9 cellular contexts compared by ENCODE assay signal in the genomic region with DNA sequence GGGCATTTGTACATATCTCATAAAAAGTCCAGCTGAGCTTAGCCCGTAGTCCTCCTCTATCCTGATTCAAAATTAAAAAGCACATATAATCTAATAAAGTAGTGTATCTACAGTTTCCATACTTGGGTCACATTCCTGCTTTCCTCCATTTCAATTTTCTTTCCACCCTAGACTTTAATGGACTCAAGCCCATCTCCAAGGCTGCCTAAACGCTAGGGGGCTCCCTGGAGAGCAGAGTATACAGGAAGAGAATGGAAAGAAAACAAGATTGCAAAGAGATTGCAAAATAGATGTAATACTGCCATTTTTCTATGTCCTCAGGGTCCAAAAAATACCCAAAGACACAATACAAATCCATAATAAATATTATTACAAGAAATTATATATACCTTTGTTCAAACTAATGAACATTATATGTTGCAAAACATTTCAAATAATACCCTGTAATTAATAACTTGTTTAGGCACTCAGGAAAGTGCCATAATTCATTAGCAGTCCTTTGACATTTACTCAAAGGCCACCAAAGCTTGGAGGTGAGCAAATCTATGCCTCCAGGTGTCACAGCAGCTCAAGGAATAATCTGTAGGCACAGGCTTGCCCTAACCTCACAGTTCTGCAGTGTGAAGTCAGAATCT. TPM values are rescaled to one million over a fixed set of nuclear protein-coding genes. Genes with fewer than 3 reads are reported as not detected.
DNase-seq lines count a peak whose midpoint lies in the region; ATAC-seq and TF ChIP-seq lines count a peak whose summit lies in the region.
"Had no signal": no experiment of that assay in that cellular context is flagged by ENCODE, and none has a peak within 500 bp of the region (broad histone marks: within the 10 kb centered on the region; RNA-seq: fewer than 3 reads in every experiment).

No MANE protein-coding gene starts in this region.

- H3K27ac Mint-ChIP-seq in CD4-positive, CD25-positive, alpha-beta regulatory T cell, result peak overlapping the region in 1 of 3 donors; percentile 79
- H3K27ac Mint-ChIP-seq in activated CD8-positive, alpha-beta T cell treated with anti-CD3 and anti-CD28 coated beads for 36 hours, result peak overlapping the region; percentile 14
- peak overlapping the region in 1 of 2 donors; percentile 54 for H3K27ac Mint-ChIP-seq in natural killer cell treated with Interleukin-12 subunit alpha and Interleukin-12 subunit beta and Interleukin-15 and Interleukin-18, amount 100 ng/mL, for 72 hours

- peak; percentile 91 for TF ChIP-seq CTCF in HFF-Myc (IDR thresholded peaks at IDR 0.05; ENCODE audit: low read depth, low read length, missing control alignments)
- peak; percentile 71 for TF ChIP-seq CTCF in activated CD8-positive, alpha-beta T cell treated with anti-CD3 and anti-CD28 coated beads for 36 hours (IDR thresholded peaks at IDR 0.05)
- peak; percentile 22 to 39 for TF ChIP-seq CTCF in tibial artery (IDR thresholded peaks at IDR 0.05)

- intact Hi-C loops in activated CD8-positive, alpha-beta T cell treated with anti-CD3 and anti-CD28 coated beads for 36 hours (cut with micrococcal nuclease), result loop anchor here (2.0 to 10.0 kb wide), 3 partner anchors 75 to 378 kb away; partner anchors contain the start of gene PAQR8
- intact Hi-C loops in tibial artery (cut with DNase I; ENCODE audit: low total_unique reads), result loop anchor here (10.0 kb wide), 1 partner anchor 308 kb away; no protein-coding TSS in a partner anchor

- CTCF ChIA-PET in activated CD8-positive, alpha-beta T cell treated with anti-CD3 and anti-CD28 coated beads for 36 hours (lab: Charles Lee), result interaction anchor here (1.0 to 8.9 kb wide), 21 partner anchors 8 to 365 kb away, joined by 3 to 201 read pairs (median 10); partner anchors contain the start of genes EFHC1 and PAQR8

- H3K9me3 ChIP-seq in CD4-positive, CD25-positive, alpha-beta regulatory T cell (ENCODE audit: control insufficient read depth in 2 of 2, low read length in 2 of 2), result no peaks in the 10 kb centered on the region
- H3K9me3 ChIP-seq in tibial artery, result no peaks in the 10 kb centered on the region

- H3K36me3 ChIP-seq in CD4-positive, CD25-positive, alpha-beta regulatory T cell (ENCODE audit: control insufficient read depth, insufficient read depth, low read length), result peaks cover 9% of the 10 kb centered on the region
- peaks cover 3 to 9% (median 8%) of the 10 kb centered on the region in 3 donors for H3K36me3 ChIP-seq in tibial artery

- H3K4me3 Mint-ChIP-seq in CD4-positive, CD25-positive, alpha-beta regulatory T cell, result peak overlapping the region in 3 of 4 donors; percentile 50 to 83 (median 55)
- no peak overlapping the region for H3K4me3 Mint-ChIP-seq in activated CD8-positive, alpha-beta T cell treated with anti-CD3 and anti-CD28 coated beads for 36 hours
- H3K4me3 Mint-ChIP-seq in natural killer cell treated with Interleukin-12 subunit alpha and Interleukin-12 subunit beta and Interleukin-15 and Interleukin-18, amount 100 ng/mL, for 72 hours, result no peak overlapping the region

- ATAC-seq in CD4-positive, CD25-positive, alpha-beta regulatory T cell (ENCODE audit: low read depth in 2 of 2), result no peak
- ATAC-seq in activated CD8-positive, alpha-beta T cell treated with anti-CD3 and anti-CD28 coated beads for 36 hours, result no peak
- ATAC-seq in natural killer cell treated with Interleukin-12 subunit alpha and Interleukin-12 subunit beta and Interleukin-15 and Interleukin-18, amount 100 ng/mL, for 72 hours, result no peak
- ATAC-seq in HG02763 (IDR thresholded peaks at IDR 0.05; ENCODE audit: unreplicated experiment), result no peak

- DNase-seq in CD4-positive, CD25-positive, alpha-beta regulatory T cell, result peak; percentile 17 to 74 (median 49)
- DNase-seq in HFF-Myc (ENCODE audit: extremely low read depth, low read depth) (no peak), NCI-H748 (lab: John Stamatoyannopoulos, UW; ENCODE audit: unreplicated experiment) (peak; percentile 79), epidermal melanocyte (ENCODE audit: insufficient read length, low spot score) (peak; percentile 59), tibial artery (peak; percentile 74 to 81)
- peak; percentile 87 for DNase-seq in activated CD8-positive, alpha-beta T cell treated with anti-CD3 and anti-CD28 coated beads for 36 hours
- DNase-seq in natural killer cell treated with Interleukin-12 subunit alpha and Interleukin-12 subunit beta and Interleukin-15 and Interleukin-18, amount 100 ng/mL, for 72 hours (ENCODE audit: low spot score), result peak; percentile 64

- POLR2A ChIA-PET in activated CD8-positive, alpha-beta T cell treated with anti-CD3 and anti-CD28 coated beads for 36 hours (lab: Charles Lee), result interaction anchor here (0.7 to 6.1 kb wide), 6 partner anchors 7 to 118 kb away, joined by 3 to 51 read pairs (median 4); no protein-coding TSS in a partner anchor

- H3K4me3 ChIP-seq in CD4-positive, CD25-positive, alpha-beta regulatory T cell (ENCODE audit: low read depth, low read length), result peak overlapping the region; percentile 98
- no peak overlapping the region for H3K4me3 ChIP-seq in HFF-Myc (replicated peaks; ENCODE audit: low read depth, low read length)
- H3K4me3 ChIP-seq in tibial artery, result no peak overlapping the region

- no peaks in the 10 kb centered on the region for H3K27me3 Mint-ChIP-seq in CD4-positive, CD25-positive, alpha-beta regulatory T cell
- no peaks in the 10 kb centered on the region for H3K27me3 Mint-ChIP-seq in activated CD8-positive, alpha-beta T cell treated with anti-CD3 and anti-CD28 coated beads for 36 hours
- H3K27me3 Mint-ChIP-seq in natural killer cell treated with Interleukin-12 subunit alpha and Interleukin-12 subunit beta and Interleukin-15 and Interleukin-18, amount 100 ng/mL, for 72 hours, result peaks cover 0 to 2% of the 10 kb centered on the region in 2 donors
- H3K27me3 Mint-ChIP-seq: IgD-negative memory B cell had no signal

- H3K4me1 Mint-ChIP-seq in CD4-positive, CD25-positive, alpha-beta regulatory T cell, result peaks cover 6 to 43% (median 26%) of the 10 kb centered on the region in 4 donors
- peaks cover 34% of the 10 kb centered on the region for H3K4me1 Mint-ChIP-seq in activated CD8-positive, alpha-beta T cell treated with anti-CD3 and anti-CD28 coated beads for 36 hours (ENCODE audit: low read depth)
- H3K4me1 Mint-ChIP-seq in natural killer cell treated with Interleukin-12 subunit alpha and Interleukin-12 subunit beta and Interleukin-15 and Interleukin-18, amount 100 ng/mL, for 72 hours (ENCODE audit: low read depth in 2 of 2), result peaks cover 17 to 25% of the 10 kb centered on the region in 2 donors

- no peaks in the 10 kb centered on the region for H3K27me3 ChIP-seq in CD4-positive, CD25-positive, alpha-beta regulatory T cell (ENCODE audit: control insufficient read depth, insufficient read depth, low read length)
- no peaks in the 10 kb centered on the region for H3K27me3 ChIP-seq in tibial artery

- peaks cover 0 to 2% (median 0%) of the 10 kb centered on the region in 7 donors for H3K9me3 Mint-ChIP-seq in CD4-positive, CD25-positive, alpha-beta regulatory T cell
- no peaks in the 10 kb centered on the region for H3K9me3 Mint-ChIP-seq in activated CD8-positive, alpha-beta T cell treated with anti-CD3 and anti-CD28 coated beads for 36 hours
- H3K9me3 Mint-ChIP-seq in natural killer cell treated with Interleukin-12 subunit alpha and Interleukin-12 subunit beta and Interleukin-15 and Interleukin-18, amount 100 ng/mL, for 72 hours, result no peaks in the 10 kb centered on the region
- H3K9me3 Mint-ChIP-seq: IgD-negative memory B cell had no signal

- peaks cover 8% of the 10 kb centered on the region for H3K36me3 Mint-ChIP-seq in CD4-positive, CD25-positive, alpha-beta regulatory T cell
- peaks cover 22% of the 10 kb centered on the region for H3K36me3 Mint-ChIP-seq in activated CD8-positive, alpha-beta T cell treated with anti-CD3 and anti-CD28 coated beads for 36 hours (ENCODE audit: low read depth)
- peaks cover 16% of the 10 kb centered on the region for H3K36me3 Mint-ChIP-seq in natural killer cell treated with Interleukin-12 subunit alpha and Interleukin-12 subunit beta and Interleukin-15 and Interleukin-18, amount 100 ng/mL, for 72 hours

- H3K27ac ChIP-seq in CD4-positive, CD25-positive, alpha-beta regulatory T cell (ENCODE audit: insufficient read depth, low read length, poor library complexity, severe bottlenecking), result peak overlapping the region; percentile 87
- H3K27ac ChIP-seq in tibial artery, result no peak overlapping the region

- H3K4me1 ChIP-seq in CD4-positive, CD25-positive, alpha-beta regulatory T cell (ENCODE audit: control insufficient read depth, insufficient read depth, low read length, poor library complexity, severe bottlenecking), result peaks cover 43% of the 10 kb centered on the region
- H3K4me1 ChIP-seq in tibial artery, result peaks cover 0 to 14% (median 8%) of the 10 kb centered on the region in 4 donors

RNA-seq across cellular contexts. Expression of gene MCM3, which starts 2.4 kb away (rescaled TPM):
- 24.5 TPM for total RNA-seq in CD4-positive, CD25-positive, alpha-beta regulatory T cell
- polyA plus RNA-seq in CD4-positive, CD25-positive, alpha-beta regulatory T cell, result 10 to 100 TPM; 60.6 to 67.8 (median 62.0) TPM
- 100 to 1,000 TPM; 291 to 293 TPM for total RNA-seq in activated CD8-positive, alpha-beta T cell treated with anti-CD3 and anti-CD28 coated beads for 36 hours
- 100 to 1,000 TPM; 108 to 277 TPM for total RNA-seq in natural killer cell treated with Interleukin-12 subunit alpha and Interleukin-12 subunit beta and Interleukin-15 and Interleukin-18, amount 100 ng/mL, for 72 hours

RNA-seq across cellular contexts. Expression of gene IL17F, which starts 42.6 kb away (rescaled TPM):
- 0.64 TPM for total RNA-seq in CD4-positive, CD25-positive, alpha-beta regulatory T cell
- polyA plus RNA-seq in CD4-positive, CD25-positive, alpha-beta regulatory T cell, result under 1 TPM in 1 of 4 donors, not detected in 3; 0.46 TPM
- total RNA-seq in activated CD8-positive, alpha-beta T cell treated with anti-CD3 and anti-CD28 coated beads for 36 hours, result under 1 TPM; 0.76 to 0.86 TPM
- 100 to 1,000 TPM in 1 of 2 donors, 10 to 100 TPM in 1; 56.3 to 241 TPM for total RNA-seq in natural killer cell treated with Interleukin-12 subunit alpha and Interleukin-12 subunit beta and Interleukin-15 and Interleukin-18, amount 100 ng/mL, for 72 hours
- polyA plus RNA-seq: IgD-negative memory B cell had no signal

Comparison
In these comparisons a context has a peak if more than half of its experiments do, and no peak if none do; other contexts are left out.
1. H3K4me3 Mint-ChIP-seq: peak in CD4-positive, CD25-positive, alpha-beta regulatory T cell (3 of 4); none in activated CD8-positive, alpha-beta T cell treated with anti-CD3 and anti-CD28 coated beads for 36 hours (single experiment) and natural killer cell treated with Interleukin-12 subunit alpha and Interleukin-12 subunit beta and Interleukin-15 and Interleukin-18, amount 100 ng/mL, for 72 hours (single experiment).
2. CTCF ChIP-seq: peak in every context shown above with its lines; median percentile 91 in HFF-Myc; 71 in activated CD8-positive, alpha-beta T cell treated with anti-CD3 and anti-CD28 coated beads for 36 hours; 30 in tibial artery.
3. RNA of gene IL17F, which starts 42.6 kb away (total RNA-seq): 56.3 to 241 TPM in natural killer cell treated with Interleukin-12 subunit alpha and Interleukin-12 subunit beta and Interleukin-15 and Interleukin-18, amount 100 ng/mL, for 72 hours; 0.76 to 0.86 TPM in activated CD8-positive, alpha-beta T cell treated with anti-CD3 and anti-CD28 coated beads for 36 hours and 0.64 TPM in CD4-positive, CD25-positive, alpha-beta regulatory T cell (single experiment); every median in the first group is over 10 times any median in the second.